Comparison of ENCODE assay signal across 13 cellular contexts in the genomic region with DNA sequence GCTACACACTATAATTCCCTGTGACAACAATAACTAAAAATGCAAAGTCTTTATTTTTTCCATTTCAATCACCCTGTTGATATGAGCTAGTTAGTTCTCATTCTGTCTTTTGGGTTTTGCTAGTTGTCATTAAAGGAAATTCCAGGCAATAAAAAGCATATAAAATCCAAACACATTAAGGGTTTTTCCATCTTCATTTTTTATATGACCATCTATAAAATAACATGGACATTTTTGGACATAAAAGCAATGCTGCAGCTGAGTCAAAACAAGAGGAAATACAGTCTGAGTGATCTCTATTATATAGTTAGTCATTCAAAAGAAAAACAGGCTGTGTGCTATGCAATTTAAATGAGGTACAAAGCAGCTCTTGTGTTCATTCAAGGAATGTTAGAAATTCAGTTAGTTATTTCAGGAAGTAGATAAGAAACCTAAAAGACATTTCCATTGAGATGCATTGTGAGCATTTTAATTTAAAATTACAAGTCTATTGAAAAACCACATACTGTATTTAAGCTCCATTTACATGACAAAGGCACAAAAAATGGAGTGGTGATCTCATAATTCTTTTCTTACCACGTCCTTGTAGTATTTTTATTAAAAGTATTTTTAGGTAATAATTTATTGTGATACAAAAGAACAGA.
DNase-seq lines count a peak whose midpoint lies in the region; ATAC-seq, FAIRE-seq and TF ChIP-seq lines count a peak whose summit lies in the region.
"Had no signal": no experiment of that assay in that cellular context is flagged by ENCODE, and none has a peak within 500 bp of the region (broad histone marks: within the 10 kb centered on the region; RNA-seq: fewer than 3 reads in every experiment).

No MANE protein-coding gene starts in this region.

- peaks cover 0 to 17% of the 10 kb centered on the region in 2 donors for H3K4me1 ChIP-seq in adrenal gland (replicated peaks in 1 of 2)
- H3K4me1 ChIP-seq in smooth muscle cell (ENCODE audit: low read depth): peaks cover 7% of the 10 kb centered on the region

- no peak for TF ChIP-seq POLR2A in adrenal gland (IDR thresholded peaks at IDR 0.05)

- CTCF ChIA-PET in GM10248 (lab: Yijun Ruan, JAX): no interaction called here

- H3K9ac ChIP-seq in smooth muscle cell (ENCODE audit: low read depth): no peak overlapping the region

- H2AFZ ChIP-seq in smooth muscle cell (ENCODE audit: low read depth): no peak overlapping the region

- H3K27me3 ChIP-seq in adrenal gland (no peaks in the 10 kb centered on the region), smooth muscle cell (ENCODE audit: low read depth) (no peaks in the 10 kb centered on the region)
- H3K27me3 ChIP-seq: esophagus muscularis mucosa had no signal

- H3K4me3 Mint-ChIP-seq in HFFc6: peak overlapping the region; percentile 69
- H3K4me3 Mint-ChIP-seq: activated B cell treated with CpG ODN at 0.5 μM for 24 hours; natural killer cell treated with Interleukin-12 subunit alpha and Interleukin-12 subunit beta and Interleukin-15 and Interleukin-18, amount 100 ng/mL, for 72 hours had no signal

- no peak for ATAC-seq in HG03460 (IDR thresholded peaks at IDR 0.05; ENCODE audit: unreplicated experiment)
- ATAC-seq: natural killer cell treated with Interleukin-12 subunit alpha and Interleukin-12 subunit beta and Interleukin-15 and Interleukin-18, amount 100 ng/mL, for 72 hours had no signal

- DNase-seq in HFFc6: peak; percentile 87
- DNase-seq in adrenal gland: no peak
- DNase-seq in hepatic stellate cell (ENCODE audit: low spot score): peak; percentile 24
- no peak for DNase-seq in smooth muscle cell (lab: John Stamatoyannopoulos, UW; ENCODE audit: unreplicated experiment)
- no peak for DNase-seq in GM10248 (ENCODE audit: extremely low spot score)
- no peak for DNase-seq in urothelium cell line (ENCODE audit: low spot score)
- DNase-seq in stimulated activated CD4-positive, alpha-beta T cell treated with anti-CD3 and anti-CD28 coated beads, Interleukin-2, amount 100 ng/mL, for 48 hours: no peak
- DNase-seq: activated B cell treated with CpG ODN at 0.5 μM for 24 hours, Kasumi-1, NCI-H526 treated with DMSO at 0.1 percent for 48 hours had no signal

- FAIRE-seq in urothelium cell line (lab: Jason Lieb, UNC): no peak

- intact Hi-C loops in adrenal gland (cut with DNase I): no loop called here

- WGBS in adrenal gland, 4 donors: 2 to 17% (median 15%) methylated on average over 1 of the region's 1 CpG
- 15% methylated on average over 1 of the region's 1 CpG for WGBS in smooth muscle cell (ENCODE audit: low lambda C conversion rate)

- H3K36me3 Mint-ChIP-seq in HFFc6 (ENCODE audit: low read depth): peaks cover 58% of the 10 kb centered on the region
- H3K36me3 Mint-ChIP-seq: natural killer cell treated with Interleukin-12 subunit alpha and Interleukin-12 subunit beta and Interleukin-15 and Interleukin-18, amount 100 ng/mL, for 72 hours had no signal

- H3K9me3 Mint-ChIP-seq in HFFc6: peaks cover 4% of the 10 kb centered on the region; the same call in 1 of the 2 replicates
- H3K9me3 Mint-ChIP-seq: activated B cell treated with CpG ODN at 0.5 μM for 24 hours; natural killer cell treated with Interleukin-12 subunit alpha and Interleukin-12 subunit beta and Interleukin-15 and Interleukin-18, amount 100 ng/mL, for 72 hours had no signal

- H3K27me3 Mint-ChIP-seq in HFFc6 (ENCODE audit: insufficient read depth): peaks cover 28% of the 10 kb centered on the region

- no peaks in the 10 kb centered on the region for H3K9me3 ChIP-seq in adrenal gland (replicated peaks in 1 of 3)
- H3K9me3 ChIP-seq in smooth muscle cell (replicated peaks; ENCODE audit: low read depth): no peaks in the 10 kb centered on the region
- H3K9me3 ChIP-seq: esophagus muscularis mucosa had no signal

- H3K4me1 Mint-ChIP-seq in HFFc6 (ENCODE audit: low read depth): peaks cover 88% of the 10 kb centered on the region
- H3K4me1 Mint-ChIP-seq: activated B cell treated with CpG ODN at 0.5 μM for 24 hours had no signal

- TF ChIP-seq CTCF in HFFc6 (IDR thresholded peaks at IDR 0.05) (no peak), adrenal gland (IDR thresholded peaks at IDR 0.05) (no peak), smooth muscle cell (IDR thresholded peaks at IDR 0.05; ENCODE audit: borderline replicate concordance, insufficient read depth, poor library complexity, severe bottlenecking) (no peak), GM10248 (IDR thresholded peaks at IDR 0.05; ENCODE audit: control extremely low read depth, extremely low read depth, low read depth, missing control alignments) (no peak)

- peak overlapping the region; percentile 11 for H3K4me2 ChIP-seq in smooth muscle cell

- POLR2A ChIA-PET in GM10248 (lab: Yijun Ruan, JAX): no interaction called here

- H3K27ac ChIP-seq in adrenal gland (peak overlapping the region in 4 of 5 donors; percentile 17 to 59 (median 34)), smooth muscle cell (ENCODE audit: low read depth) (peak overlapping the region; percentile 29)
- H3K27ac ChIP-seq: esophagus muscularis mucosa had no signal

- H3K79me2 ChIP-seq in smooth muscle cell (ENCODE audit: low read depth): no peaks in the 10 kb centered on the region

- H3F3A ChIP-seq in smooth muscle cell (ENCODE audit: low read depth): no peaks in the 10 kb centered on the region

- H3K36me3 ChIP-seq in adrenal gland (replicated peaks in 1 of 2): no peaks in the 10 kb centered on the region
- peaks cover 11% of the 10 kb centered on the region for H3K36me3 ChIP-seq in smooth muscle cell (ENCODE audit: low read depth)

- no peaks in the 10 kb centered on the region for H4K20me1 ChIP-seq in smooth muscle cell (ENCODE audit: low read depth)

- H3K27ac Mint-ChIP-seq in HFFc6: peak overlapping the region; percentile 90
- H3K27ac Mint-ChIP-seq: activated B cell treated with CpG ODN at 0.5 μM for 24 hours; natural killer cell treated with Interleukin-12 subunit alpha and Interleukin-12 subunit beta and Interleukin-15 and Interleukin-18, amount 100 ng/mL, for 72 hours had no signal

- no peak overlapping the region for H3K4me3 ChIP-seq in adrenal gland
- H3K4me3 ChIP-seq in smooth muscle cell: no peak overlapping the region
- H3K4me3 ChIP-seq: esophagus muscularis mucosa had no signal

Comparison
In these comparisons a context has a peak if more than half of its experiments do, and no peak if none do; other contexts are left out.
1. DNase-seq: peak in HFFc6 (single experiment) and hepatic stellate cell (single experiment); none in adrenal gland (0 of 7), smooth muscle cell (single experiment), GM10248 (single experiment), urothelium cell line (single experiment) and stimulated activated CD4-positive, alpha-beta T cell treated with anti-CD3 and anti-CD28 coated beads, Interleukin-2, amount 100 ng/mL, for 48 hours (0 of 2).